Comparison of ENCODE assay signal across 1 cellular context in the genomic region with DNA sequence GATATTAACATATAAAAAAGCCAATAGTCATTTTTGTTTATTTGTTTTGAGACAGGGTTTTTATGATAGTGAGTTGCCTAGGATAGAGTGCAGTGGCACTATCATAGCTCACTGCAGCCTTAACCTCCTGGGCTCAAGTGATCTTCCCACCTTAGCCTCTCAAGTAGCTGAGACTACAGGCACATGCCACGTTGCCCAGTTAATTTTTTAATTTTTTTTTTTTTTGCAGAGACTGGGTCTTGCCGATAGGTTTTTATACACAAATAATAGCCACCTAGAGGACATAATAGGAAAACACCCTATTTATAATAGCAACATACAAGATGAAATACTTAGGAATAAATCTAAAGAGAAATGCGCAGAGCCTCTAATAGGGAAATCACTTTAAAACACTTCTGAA.
TF ChIP-seq lines count a peak whose summit lies in the region.

No MANE protein-coding gene starts in this region.

TF ChIP-seq in GM23338, 12 proteins besides CTCF, POLR2A, EP300 and RAD21 (continued from another document):
- TF ChIP-seq, protein P1, sequence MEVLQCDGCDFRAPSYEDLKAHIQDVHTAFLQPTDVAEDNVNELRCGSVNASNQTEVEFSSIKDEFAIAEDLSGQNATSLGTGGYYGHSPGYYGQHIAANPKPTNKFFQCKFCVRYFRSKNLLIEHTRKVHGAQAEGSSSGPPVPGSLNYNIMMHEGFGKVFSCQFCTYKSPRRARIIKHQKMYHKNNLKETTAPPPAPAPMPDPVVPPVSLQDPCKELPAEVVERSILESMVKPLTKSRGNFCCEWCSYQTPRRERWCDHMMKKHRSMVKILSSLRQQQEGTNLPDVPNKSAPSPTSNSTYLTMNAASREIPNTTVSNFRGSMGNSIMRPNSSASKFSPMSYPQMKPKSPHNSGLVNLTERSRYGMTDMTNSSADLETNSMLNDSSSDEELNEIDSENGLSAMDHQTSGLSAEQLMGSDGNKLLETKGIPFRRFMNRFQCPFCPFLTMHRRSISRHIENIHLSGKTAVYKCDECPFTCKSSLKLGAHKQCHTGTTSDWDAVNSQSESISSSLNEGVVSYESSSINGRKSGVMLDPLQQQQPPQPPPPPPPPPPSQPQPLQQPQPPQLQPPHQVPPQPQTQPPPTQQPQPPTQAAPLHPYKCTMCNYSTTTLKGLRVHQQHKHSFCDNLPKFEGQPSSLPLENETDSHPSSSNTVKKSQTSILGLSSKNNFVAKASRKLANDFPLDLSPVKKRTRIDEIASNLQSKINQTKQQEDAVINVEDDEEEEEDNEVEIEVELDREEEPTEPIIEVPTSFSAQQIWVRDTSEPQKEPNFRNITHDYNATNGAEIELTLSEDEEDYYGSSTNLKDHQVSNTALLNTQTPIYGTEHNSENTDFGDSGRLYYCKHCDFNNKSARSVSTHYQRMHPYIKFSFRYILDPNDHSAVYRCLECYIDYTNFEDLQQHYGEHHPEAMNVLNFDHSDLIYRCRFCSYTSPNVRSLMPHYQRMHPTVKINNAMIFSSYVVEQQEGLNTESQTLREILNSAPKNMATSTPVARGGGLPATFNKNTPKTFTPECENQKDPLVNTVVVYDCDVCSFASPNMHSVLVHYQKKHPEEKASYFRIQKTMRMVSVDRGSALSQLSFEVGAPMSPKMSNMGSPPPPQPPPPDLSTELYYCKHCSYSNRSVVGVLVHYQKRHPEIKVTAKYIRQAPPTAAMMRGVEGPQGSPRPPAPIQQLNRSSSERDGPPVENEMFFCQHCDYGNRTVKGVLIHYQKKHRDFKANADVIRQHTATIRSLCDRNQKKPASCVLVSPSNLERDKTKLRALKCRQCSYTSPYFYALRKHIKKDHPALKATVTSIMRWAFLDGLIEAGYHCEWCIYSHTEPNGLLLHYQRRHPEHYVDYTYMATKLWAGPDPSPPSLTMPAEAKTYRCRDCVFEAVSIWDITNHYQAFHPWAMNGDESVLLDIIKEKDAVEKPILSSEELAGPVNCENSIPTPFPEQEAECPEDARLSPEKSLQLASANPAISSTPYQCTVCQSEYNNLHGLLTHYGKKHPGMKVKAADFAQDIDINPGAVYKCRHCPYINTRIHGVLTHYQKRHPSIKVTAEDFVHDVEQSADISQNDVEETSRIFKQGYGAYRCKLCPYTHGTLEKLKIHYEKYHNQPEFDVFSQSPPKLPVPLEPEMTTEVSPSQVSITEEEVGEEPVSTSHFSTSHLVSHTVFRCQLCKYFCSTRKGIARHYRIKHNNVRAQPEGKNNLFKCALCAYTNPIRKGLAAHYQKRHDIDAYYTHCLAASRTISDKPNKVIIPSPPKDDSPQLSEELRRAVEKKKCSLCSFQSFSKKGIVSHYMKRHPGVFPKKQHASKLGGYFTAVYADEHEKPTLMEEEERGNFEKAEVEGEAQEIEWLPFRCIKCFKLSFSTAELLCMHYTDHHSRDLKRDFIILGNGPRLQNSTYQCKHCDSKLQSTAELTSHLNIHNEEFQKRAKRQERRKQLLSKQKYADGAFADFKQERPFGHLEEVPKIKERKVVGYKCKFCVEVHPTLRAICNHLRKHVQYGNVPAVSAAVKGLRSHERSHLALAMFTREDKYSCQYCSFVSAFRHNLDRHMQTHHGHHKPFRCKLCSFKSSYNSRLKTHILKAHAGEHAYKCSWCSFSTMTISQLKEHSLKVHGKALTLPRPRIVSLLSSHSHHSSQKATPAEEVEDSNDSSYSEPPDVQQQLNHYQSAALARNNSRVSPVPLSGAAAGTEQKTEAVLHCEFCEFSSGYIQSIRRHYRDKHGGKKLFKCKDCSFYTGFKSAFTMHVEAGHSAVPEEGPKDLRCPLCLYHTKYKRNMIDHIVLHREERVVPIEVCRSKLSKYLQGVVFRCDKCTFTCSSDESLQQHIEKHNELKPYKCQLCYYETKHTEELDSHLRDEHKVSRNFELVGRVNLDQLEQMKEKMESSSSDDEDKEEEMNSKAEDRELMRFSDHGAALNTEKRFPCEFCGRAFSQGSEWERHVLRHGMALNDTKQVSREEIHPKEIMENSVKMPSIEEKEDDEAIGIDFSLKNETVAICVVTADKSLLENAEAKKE (CRISPR knock-in tag; IDR thresholded peaks at IDR 0.05) = no peak
- TF ChIP-seq POLR2AphosphoS5 (IDR thresholded peaks at IDR 0.05; ENCODE audit: low read depth) (no peak), ZNF114 (CRISPR knock-in tag; IDR thresholded peaks at IDR 0.05) (no peak), CREB1 (CRISPR knock-in tag; IDR thresholded peaks at IDR 0.05; ENCODE audit: low read depth) (no peak), NANOG (IDR thresholded peaks at IDR 0.05; ENCODE audit: borderline replicate concordance) (no peak), STAT1 (IDR thresholded peaks at IDR 0.05; ENCODE audit: unreplicated experiment) (no peak)
TF ChIP-seq in GM23338: peak in this region for 0.
